Comparison of ENCODE assay signal across 1 cellular context in genomic region chr2:154462634-154463033, GRCh38.
TF ChIP-seq lines count a peak whose summit lies in the region.

No MANE protein-coding gene starts in this region.

TF ChIP-seq in HepG2, 621 proteins besides CTCF, POLR2A, EP300 and RAD21 (continued from another document and continues in another):
- TF ChIP-seq TFE3 (CRISPR knock-in tag; IDR thresholded peaks at IDR 0.05): no peak
- TF ChIP-seq NR3C1 (CRISPR knock-in tag; IDR thresholded peaks at IDR 0.05): no peak
- TF ChIP-seq NR1H2 (CRISPR knock-in tag; IDR thresholded peaks at IDR 0.05; ENCODE audit: borderline replicate concordance, low read depth): no peak
- TF ChIP-seq ZFP37 (CRISPR knock-in tag; IDR thresholded peaks at IDR 0.05; ENCODE audit: borderline replicate concordance): no peak
- peak; percentile 20; the same call in 1 of the 2 replicates for TF ChIP-seq TFAP4 (IDR thresholded peaks at IDR 0.05; ENCODE audit: borderline replicate concordance, low read depth)
- TF ChIP-seq THAP8 (CRISPR knock-in tag; IDR thresholded peaks at IDR 0.05; ENCODE audit: borderline replicate concordance): no peak
- TF ChIP-seq ZNF746 (CRISPR knock-in tag; IDR thresholded peaks at IDR 0.05): no peak
- TF ChIP-seq ZNF883 (CRISPR knock-in tag; IDR thresholded peaks at IDR 0.05; ENCODE audit: not compliant biosample characterization): no peak
- TF ChIP-seq SP2 (CRISPR knock-in tag; IDR thresholded peaks at IDR 0.05): no peak
- no peak for TF ChIP-seq ZNF574 (CRISPR knock-in tag; IDR thresholded peaks at IDR 0.05)
- no peak for TF ChIP-seq AKNA (CRISPR knock-in tag; IDR thresholded peaks at IDR 0.05; ENCODE audit: borderline replicate concordance)
- no peak for TF ChIP-seq REXO4 (CRISPR knock-in tag; IDR thresholded peaks at IDR 0.05; ENCODE audit: borderline replicate concordance)
- peak; percentile 61; the same call in 1 of the 2 replicates for TF ChIP-seq NCOR1 (IDR thresholded peaks at IDR 0.05; ENCODE audit: borderline replicate concordance, low read length)
- TF ChIP-seq ZNF280B (CRISPR knock-in tag; IDR thresholded peaks at IDR 0.05; ENCODE audit: borderline replicate concordance): no peak
- TF ChIP-seq ZNF780A (CRISPR knock-in tag; IDR thresholded peaks at IDR 0.05): no peak
- no peak for TF ChIP-seq IKZF1 (IDR thresholded peaks at IDR 0.05)
- no peak for TF ChIP-seq ZNF720 (CRISPR knock-in tag; IDR thresholded peaks at IDR 0.05)
- no peak for TF ChIP-seq JDP2 (CRISPR knock-in tag; IDR thresholded peaks at IDR 0.05; ENCODE audit: borderline replicate concordance)
- no peak for TF ChIP-seq SIN3A (IDR thresholded peaks at IDR 0.05; ENCODE audit: borderline replicate concordance, low read depth, low read length)
- no peak for TF ChIP-seq MEIS1 (CRISPR knock-in tag; IDR thresholded peaks at IDR 0.05; ENCODE audit: borderline replicate concordance)
- no peak for TF ChIP-seq TIGD3 (CRISPR knock-in tag; IDR thresholded peaks at IDR 0.05; ENCODE audit: borderline replicate concordance)
- TF ChIP-seq IRF2 (CRISPR knock-in tag; IDR thresholded peaks at IDR 0.05): 0 out of 2 replicates have a peak, but pooled peaks have one; percentile 11
- TF ChIP-seq THRA (CRISPR knock-in tag; IDR thresholded peaks at IDR 0.05; ENCODE audit: borderline replicate concordance): peak; percentile 81; the same call in 1 of the 2 replicates
- no peak for TF ChIP-seq ZNF891 (CRISPR knock-in tag; IDR thresholded peaks at IDR 0.05)
- TF ChIP-seq ZKSCAN8 (CRISPR knock-in tag; IDR thresholded peaks at IDR 0.05; ENCODE audit: borderline replicate concordance): no peak
- no peak for TF ChIP-seq ZNF513 (CRISPR knock-in tag; conservative IDR thresholded peaks at IDR 0.05)
- TF ChIP-seq ZNF646 (CRISPR knock-in tag; IDR thresholded peaks at IDR 0.05): no peak
- no peak for TF ChIP-seq ZNF879 (CRISPR knock-in tag; IDR thresholded peaks at IDR 0.05)
- peak; percentile 86 for TF ChIP-seq RXRB (CRISPR knock-in tag; IDR thresholded peaks at IDR 0.05; ENCODE audit: borderline replicate concordance)
- TF ChIP-seq ZNF652 (CRISPR knock-in tag; IDR thresholded peaks at IDR 0.05; ENCODE audit: borderline replicate concordance, low read depth): peak; percentile 20; the same call in 1 of the 2 replicates
- TF ChIP-seq ZNF207 (IDR thresholded peaks at IDR 0.05; ENCODE audit: borderline replicate concordance): no peak
- TF ChIP-seq ZNF615 (CRISPR knock-in tag; IDR thresholded peaks at IDR 0.05; ENCODE audit: borderline replicate concordance): no peak
